Comparison of ENCODE assay signal across 28 cellular contexts in the genomic region with DNA sequence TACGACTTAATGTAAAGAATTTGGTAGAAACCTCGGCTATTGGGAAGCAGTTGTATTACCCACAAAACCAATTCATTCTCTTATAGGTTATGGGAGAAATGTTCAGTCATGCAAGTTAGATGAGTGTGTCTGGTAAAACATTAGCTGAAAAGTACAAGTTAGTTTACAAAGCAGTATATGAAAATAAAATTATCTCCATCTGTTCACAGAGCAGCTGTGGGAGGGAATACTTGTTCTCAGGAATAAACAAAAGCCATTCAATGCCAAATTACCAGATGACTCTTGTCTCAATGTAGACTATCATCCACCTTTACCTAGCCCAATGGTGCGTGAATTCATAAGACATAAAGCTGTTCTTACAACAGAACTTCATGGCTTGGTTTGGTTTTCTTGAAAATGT. TPM values are rescaled to one million over a fixed set of nuclear protein-coding genes. Genes with fewer than 3 reads are reported as not detected.
"Had no signal": no experiment of that assay in that cellular context is flagged by ENCODE, and none has a peak within 500 bp of the region (broad histone marks: within the 10 kb centered on the region; RNA-seq: fewer than 3 reads in every experiment).

No MANE protein-coding gene starts in this region.

- H3K27me3 ChIP-seq: neutrophil, right lobe of liver, stomach, transverse colon had no signal

- FAIRE-seq: urothelium cell line had no signal

- H3K27ac ChIP-seq: neutrophil, parathyroid adenoma, right lobe of liver, skin epidermis, stomach, transverse colon, WERI-Rb-1 had no signal

- H3K4me1 ChIP-seq: parathyroid adenoma, right lobe of liver, stomach, transverse colon had no signal

- H3K4me3 ChIP-seq: right lobe of liver, skin epidermis, stomach, transverse colon had no signal

- ATAC-seq: activated CD8-positive, alpha-beta memory T cell treated with anti-CD3 and anti-CD28 coated beads, Interleukin-2, amount 10 ng/mL, durations not matched to agents 7 days and 5 days; activated CD8-positive, alpha-beta T cell treated with anti-CD3 and anti-CD28 coated beads for 36 hours; left ventricle myocardium superior; right lobe of liver; stimulated activated effector memory CD8-positive, alpha-beta T cell treated with anti-CD3 and anti-CD28 coated beads, Interleukin-12 subunit alpha, Interleukin-12 subunit beta, amount 100 ng/mL, for 72 hours had no signal

- DNase-seq: activated CD4-positive, alpha-beta T cell treated with anti-CD3 and anti-CD28 coated beads, Interleukin-2, amount 10 ng/mL, durations not matched to agents 7 days and 5 days; activated CD4-positive, CD25-positive, alpha-beta regulatory T cell treated with anti-CD3 and anti-CD28 coated beads, Interleukin-2, amount 50 U/mL, for 72 hours; activated CD8-positive, alpha-beta memory T cell treated with anti-CD3 and anti-CD28 coated beads, Interleukin-2, amount 10 ng/mL, durations not matched to agents 7 days and 5 days; activated CD8-positive, alpha-beta T cell treated with anti-CD3 and anti-CD28 coated beads for 36 hours; activated gamma-delta T cell treated with Interleukin-2 at 50 U/mL for 16 hours; activated T-cell treated with anti-CD3 and anti-CD28 coated beads for 4 hours; anterior cingulate cortex; effector CD4-positive, alpha-beta T cell; erythroblast; foreskin fibroblast; left ventricle myocardium superior; mammary epithelial cell; midbrain; right lobe of liver; stimulated activated CD4-positive, alpha-beta T cell treated with anti-CD3 and anti-CD28 coated beads, Interleukin-2, amount 100 ng/mL, for 24 hours; stomach; transverse colon; WERI-Rb-1 had no signal

- H3K9me3 ChIP-seq: neutrophil, right lobe of liver, stomach, transverse colon had no signal

- H3K36me3 ChIP-seq: neutrophil, right lobe of liver, stomach, transverse colon, WERI-Rb-1 had no signal

- H3K9ac ChIP-seq: parathyroid adenoma had no signal

RNA-seq across cellular contexts. Expression of a gene that starts 28.6 kb away (rescaled TPM):
- total RNA-seq: cardiac septum, chondrocyte, fibroblast of lung, kidney epithelial cell, mammary epithelial cell, right lobe of liver, temporal lobe had no signal
- polyA plus RNA-seq: fibroblast of lung, mammary epithelial cell had no signal
